In genomic region chr1:33441088-33441745, GRCh38 we compare ENCODE assay signal across 1 cellular context.
A peak's percentile ranks its signal among the peaks of the same experiment; 100 is the strongest.
TF ChIP-seq lines count a peak whose summit lies in the region.

No MANE protein-coding gene starts in this region.

TF ChIP-seq in K562, 482 proteins besides CTCF, POLR2A, EP300 and RAD21:
- TF ChIP-seq OTX1 (CRISPR knock-in tag; IDR thresholded peaks at IDR 0.05) (0 out of 2 replicates have a peak, but pooled peaks have one; percentile 44), ZNF133 (CRISPR knock-in tag; IDR thresholded peaks at IDR 0.05) (no peak)
- TF ChIP-seq, protein P1, sequence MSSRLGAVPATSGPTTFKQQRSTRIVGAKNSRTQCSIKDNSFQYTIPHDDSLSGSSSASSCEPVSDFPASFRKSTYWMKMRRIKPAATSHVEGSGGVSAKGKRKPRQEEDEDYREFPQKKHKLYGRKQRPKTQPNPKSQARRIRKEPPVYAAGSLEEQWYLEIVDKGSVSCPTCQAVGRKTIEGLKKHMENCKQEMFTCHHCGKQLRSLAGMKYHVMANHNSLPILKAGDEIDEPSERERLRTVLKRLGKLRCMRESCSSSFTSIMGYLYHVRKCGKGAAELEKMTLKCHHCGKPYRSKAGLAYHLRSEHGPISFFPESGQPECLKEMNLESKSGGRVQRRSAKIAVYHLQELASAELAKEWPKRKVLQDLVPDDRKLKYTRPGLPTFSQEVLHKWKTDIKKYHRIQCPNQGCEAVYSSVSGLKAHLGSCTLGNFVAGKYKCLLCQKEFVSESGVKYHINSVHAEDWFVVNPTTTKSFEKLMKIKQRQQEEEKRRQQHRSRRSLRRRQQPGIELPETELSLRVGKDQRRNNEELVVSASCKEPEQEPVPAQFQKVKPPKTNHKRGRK (tag; IDR thresholded peaks at IDR 0.05), result peak; percentile 87
- TF ChIP-seq, protein P2, sequence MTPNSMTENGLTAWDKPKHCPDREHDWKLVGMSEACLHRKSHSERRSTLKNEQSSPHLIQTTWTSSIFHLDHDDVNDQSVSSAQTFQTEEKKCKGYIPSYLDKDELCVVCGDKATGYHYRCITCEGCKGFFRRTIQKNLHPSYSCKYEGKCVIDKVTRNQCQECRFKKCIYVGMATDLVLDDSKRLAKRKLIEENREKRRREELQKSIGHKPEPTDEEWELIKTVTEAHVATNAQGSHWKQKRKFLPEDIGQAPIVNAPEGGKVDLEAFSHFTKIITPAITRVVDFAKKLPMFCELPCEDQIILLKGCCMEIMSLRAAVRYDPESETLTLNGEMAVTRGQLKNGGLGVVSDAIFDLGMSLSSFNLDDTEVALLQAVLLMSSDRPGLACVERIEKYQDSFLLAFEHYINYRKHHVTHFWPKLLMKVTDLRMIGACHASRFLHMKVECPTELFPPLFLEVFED (CRISPR knock-in tag; conservative IDR thresholded peaks at IDR 0.05), result 0 out of 2 replicates have a peak, but pooled peaks have one; percentile 26
TF ChIP-seq in K562: peak in this region for 3.
